Comparison of ENCODE assay signal across 8 cellular contexts in the genomic region with DNA sequence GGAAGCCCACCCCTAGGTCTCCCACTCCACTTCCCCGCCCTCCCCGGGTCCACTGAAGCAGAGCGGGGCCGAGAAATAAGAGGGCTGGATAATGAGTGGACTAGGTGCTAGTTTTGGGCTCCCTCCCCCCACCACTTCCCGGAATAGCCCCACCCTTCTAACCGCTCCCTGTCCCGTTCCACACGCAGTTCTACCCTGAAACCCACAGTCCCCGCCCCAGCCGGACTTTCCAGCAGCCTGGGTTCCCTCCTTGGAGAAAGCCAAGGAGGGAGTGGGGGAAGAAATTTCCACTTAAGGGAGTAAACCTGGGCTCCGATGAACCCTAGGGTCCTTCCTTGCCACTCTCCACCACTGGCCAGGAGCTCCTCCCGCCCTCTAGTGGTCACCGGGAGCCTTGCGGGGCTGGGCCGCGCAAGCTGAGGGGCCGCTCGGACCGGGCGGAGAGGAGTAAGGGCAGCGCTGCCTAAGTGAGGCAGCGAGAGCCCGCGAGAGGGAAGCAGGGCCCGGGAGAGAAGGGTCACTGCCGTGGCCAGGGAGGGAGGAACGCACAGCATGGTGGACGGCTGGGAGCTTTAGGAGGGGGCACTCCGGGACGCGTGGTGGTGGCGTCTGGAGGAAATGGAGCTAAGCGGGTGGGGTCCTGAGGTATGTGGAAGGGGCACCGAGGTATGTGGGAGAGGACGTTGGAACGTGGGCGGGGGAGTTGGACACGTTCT. TPM values are rescaled to one million over a fixed set of nuclear protein-coding genes. Genes with fewer than 3 reads are reported as not detected.
A peak's percentile ranks its signal among the peaks of the same experiment; 100 is the strongest.
DNase-seq lines count a peak whose midpoint lies in the region; ATAC-seq and TF ChIP-seq lines count a peak whose summit lies in the region.

No MANE protein-coding gene starts in this region.

- no peaks in the 10 kb centered on the region for H3K9me2 ChIP-seq in Karpas-422 (replicated peaks; ENCODE audit: insufficient read depth, low read length)

- H3K36me3 Mint-ChIP-seq in nephron (ENCODE audit: low read depth): peaks cover 18% of the 10 kb centered on the region

- peak; percentile 98 to 99 (median 99) for TF ChIP-seq CTCF in nephron (IDR thresholded peaks at IDR 0.05; ENCODE audit: unreplicated experiment in 3 of 3)

- H3K4me3 Mint-ChIP-seq in nephron: peak overlapping the region; percentile 89 to 91 (median 89)

- no peaks in the 10 kb centered on the region for H4K20me1 ChIP-seq in Karpas-422 (ENCODE audit: insufficient read depth, low read depth, low read length)

- H3K27ac Mint-ChIP-seq in nephron: peak overlapping the region; percentile 92 to 99 (median 98)

- H3K79me2 ChIP-seq in Karpas-422 (ENCODE audit: low read length): no peaks in the 10 kb centered on the region

- peak overlapping the region; percentile 73 for H3K9ac ChIP-seq in Karpas-422 (ENCODE audit: low read length)

- H3K4me1 Mint-ChIP-seq in nephron: peaks cover 22% of the 10 kb centered on the region

- no peaks in the 10 kb centered on the region for H3K36me3 ChIP-seq in Karpas-422 (ENCODE audit: insufficient read depth, low read length)

- no peaks in the 10 kb centered on the region for H3K9me3 ChIP-seq in Karpas-422 (ENCODE audit: low read length)

- H3K27ac ChIP-seq in Karpas-422 (ENCODE audit: low read length): peak overlapping the region; percentile 77

- peaks cover 32% of the 10 kb centered on the region for H3K4me1 ChIP-seq in Karpas-422 (ENCODE audit: low read length)

- DNase-seq in DMS 273 treated with DMSO at 0.1 percent for 48 hours (lab: John Stamatoyannopoulos, UW) (peak; percentile 64), Karpas-422 (peak; percentile 90), RPMI7951 (ENCODE audit: low read depth) (peak; percentile 88), fibroblast of peridontal ligament (ENCODE audit: extremely low read depth) (peak; percentile 88), stromal cell of bone marrow (ENCODE audit: low read depth) (peak; percentile 87)
- peak; percentile 67 for DNase-seq in activated T-helper 9 cell treated with anti-CD3 and anti-CD28 coated beads, Interleukin-2, amount 50 U/mL, for 16 hours (ENCODE audit: low read depth)

- no peaks in the 10 kb centered on the region for H3K9me3 Mint-ChIP-seq in nephron

- peak overlapping the region; percentile 83 for H2AFZ ChIP-seq in Karpas-422 (ENCODE audit: low read length)

- H3K4me2 ChIP-seq in Karpas-422 (ENCODE audit: low read depth, low read length, poor library complexity, severe bottlenecking): peak overlapping the region; percentile 66

- peak overlapping the region; percentile 59 for H3K4me3 ChIP-seq in Karpas-422 (ENCODE audit: low read length)

- H3K27me3 Mint-ChIP-seq in nephron (ENCODE audit: low read depth): no peaks in the 10 kb centered on the region

- ATAC-seq in GM21528 (IDR thresholded peaks at IDR 0.05; ENCODE audit: low FRiP score, unreplicated experiment): peak; percentile 66

- no peaks in the 10 kb centered on the region for H3K27me3 ChIP-seq in Karpas-422 (ENCODE audit: low read length)

RNA-seq across cellular contexts. Expression of a gene that starts 14.3 kb away (rescaled TPM):
- total RNA-seq in Karpas-422 (2014; rRNA removed; shearing (Covaris generic); ENCODE audit: low replicate concordance): 11.9 and 18.7 TPM in 2 replicates
- total RNA-seq in RPMI7951 (2014; rRNA removed; shearing (Covaris generic)): 4.1 and 8.1 TPM in 2 replicates

RNA-seq across cellular contexts. Expression of a gene that starts 15.1 kb away (rescaled TPM):
- 49.5 and 56.9 TPM in 2 replicates for total RNA-seq in Karpas-422 (2014; rRNA removed; shearing (Covaris generic); ENCODE audit: low replicate concordance)
- 88.3 and 97.7 TPM in 2 replicates for total RNA-seq in RPMI7951 (2014; rRNA removed; shearing (Covaris generic))

RNA-seq across cellular contexts. Expression of a gene that starts 19.8 kb away (rescaled TPM):
- 5.1 and 19.2 TPM in 2 replicates for total RNA-seq in Karpas-422 (2014; rRNA removed; shearing (Covaris generic); ENCODE audit: low replicate concordance)
- total RNA-seq in RPMI7951 (2014; rRNA removed; shearing (Covaris generic)): 2.3 and 2.9 TPM in 2 replicates

RNA-seq across cellular contexts. Expression of a gene that starts 20.3 kb away (rescaled TPM):
- total RNA-seq in Karpas-422 (2014; rRNA removed; shearing (Covaris generic); ENCODE audit: low replicate concordance): 237 and 400 TPM in 2 replicates
- 169 and 172 TPM in 2 replicates for total RNA-seq in RPMI7951 (2014; rRNA removed; shearing (Covaris generic))

RNA-seq across cellular contexts. Expression of a gene that starts 53.1 kb away (rescaled TPM):
- 22.2 and 33.2 TPM in 2 replicates for total RNA-seq in Karpas-422 (2014; rRNA removed; shearing (Covaris generic); ENCODE audit: low replicate concordance)
- total RNA-seq in RPMI7951 (2014; rRNA removed; shearing (Covaris generic)): 65.8 and 168 TPM in 2 replicates

Comparison
In these comparisons a context has a peak if more than half of its experiments do, and no peak if none do; other contexts are left out.
1. Peak in every context shown above with its lines: DNase-seq, ATAC-seq, H3K4me3 ChIP-seq and H3K27ac ChIP-seq.